In genomic region chr3:134874737-134875413, GRCh38 we compare ENCODE assay signal across 16 cellular contexts.
A peak's percentile ranks its signal among the peaks of the same experiment; 100 is the strongest.
DNase-seq lines count a peak whose midpoint lies in the region; ATAC-seq and TF ChIP-seq lines count a peak whose summit lies in the region.
"Had no signal": no experiment of that assay in that cellular context is flagged by ENCODE, and none has a peak within 500 bp of the region (broad histone marks: within the 10 kb centered on the region; RNA-seq: fewer than 3 reads in every experiment).

No MANE protein-coding gene starts in this region.

- CTCF ChIA-PET in activated CD4-positive, alpha-beta T cell treated with anti-CD3 and anti-CD28 coated beads, Interleukin-2, amount 10 ng/mL, durations not matched to agents 7 days and 5 days (lab: Charles Lee), result no interaction called here

- H3K4me1 Mint-ChIP-seq in activated CD4-positive, alpha-beta T cell treated with anti-CD3 and anti-CD28 coated beads, Interleukin-2, amount 10 ng/mL, durations not matched to agents 7 days and 5 days, result no peaks in the 10 kb centered on the region
- H3K4me1 Mint-ChIP-seq: central memory CD8-positive, alpha-beta T cell had no signal

- TF ChIP-seq CTCF in fibroblast of the aortic adventitia (IDR thresholded peaks at IDR 0.05; ENCODE audit: insufficient read depth, low read length), result no peak

- no peak overlapping the region for H3K27ac Mint-ChIP-seq in activated CD4-positive, alpha-beta T cell treated with anti-CD3 and anti-CD28 coated beads, Interleukin-2, amount 10 ng/mL, durations not matched to agents 7 days and 5 days
- H3K27ac Mint-ChIP-seq: activated naive CD4-positive, alpha-beta T cell treated with anti-CD3 and anti-CD28 coated beads for 36 hours; T-helper 2 cell treated with Interferon-gamma antibody and Interleukin-4, amounts not matched to agents 5 μg/mL and 100 μg/mL, for 36 hours had no signal

- H3K36me3 Mint-ChIP-seq in activated CD4-positive, alpha-beta T cell treated with anti-CD3 and anti-CD28 coated beads, Interleukin-2, amount 10 ng/mL, durations not matched to agents 7 days and 5 days (ENCODE audit: low read depth), result no peaks in the 10 kb centered on the region

- peaks cover 10% of the 10 kb centered on the region for H3K27me3 Mint-ChIP-seq in activated CD4-positive, alpha-beta T cell treated with anti-CD3 and anti-CD28 coated beads, Interleukin-2, amount 10 ng/mL, durations not matched to agents 7 days and 5 days
- H3K27me3 Mint-ChIP-seq: central memory CD8-positive, alpha-beta T cell had no signal

- DNase-seq in DMS 273 (lab: John Stamatoyannopoulos, UW; ENCODE audit: unreplicated experiment), result peak; percentile 80
- peak; percentile 52 for DNase-seq in NCI-H446 treated with DMSO at 0.1 percent for 48 hours (lab: John Stamatoyannopoulos, UW)
- DNase-seq in fibroblast of the aortic adventitia (ENCODE audit: low read depth), result peak; percentile 19
- DNase-seq in activated CD4-positive, alpha-beta T cell treated with anti-CD3 and anti-CD28 coated beads for 48 hours, result no peak
- DNase-seq in activated CD4-positive, alpha-beta T cell treated with anti-CD3 and anti-CD28 coated beads, Interleukin-2, amount 10 ng/mL, durations not matched to agents 7 days and 5 days, result no peak
- no peak for DNase-seq in activated CD4-positive, alpha-beta T cell treated with anti-CD3 and anti-CD28 coated beads, Interleukin-2, amount 50 U/mL, for 1 hour
- DNase-seq: activated naive CD4-positive, alpha-beta T cell treated with anti-CD3 and anti-CD28 coated beads for 36 hours; erythroblast; Kasumi-1; left ventricle myocardium inferior; NCI-H2171 treated with DMSO at 0.1 percent for 48 hours had no signal

- no peaks in the 10 kb centered on the region for H3K9me3 Mint-ChIP-seq in activated CD4-positive, alpha-beta T cell treated with anti-CD3 and anti-CD28 coated beads, Interleukin-2, amount 10 ng/mL, durations not matched to agents 7 days and 5 days
- H3K9me3 Mint-ChIP-seq: activated naive CD4-positive, alpha-beta T cell treated with anti-CD3 and anti-CD28 coated beads for 36 hours; T-helper 2 cell treated with Interferon-gamma antibody and Interleukin-4, amounts not matched to agents 5 μg/mL and 100 μg/mL, for 36 hours had no signal

- no peak overlapping the region for H3K4me3 ChIP-seq in fibroblast of the aortic adventitia (ENCODE audit: low read depth, low read length)
- H3K4me3 ChIP-seq: BLaER1, left ventricle myocardium inferior had no signal

- ATAC-seq in GM19043 (IDR thresholded peaks at IDR 0.05; ENCODE audit: low read depth, unreplicated experiment) (peak; percentile 30), GM18858 (IDR thresholded peaks at IDR 0.05; ENCODE audit: unreplicated experiment) (no peak)

- H3K4me3 Mint-ChIP-seq in activated CD4-positive, alpha-beta T cell treated with anti-CD3 and anti-CD28 coated beads, Interleukin-2, amount 10 ng/mL, durations not matched to agents 7 days and 5 days, result no peak overlapping the region
- H3K4me3 Mint-ChIP-seq: activated naive CD4-positive, alpha-beta T cell treated with anti-CD3 and anti-CD28 coated beads for 36 hours; central memory CD8-positive, alpha-beta T cell; T-helper 2 cell treated with Interferon-gamma antibody and Interleukin-4, amounts not matched to agents 5 μg/mL and 100 μg/mL, for 36 hours had no signal

- POLR2A ChIA-PET in activated CD4-positive, alpha-beta T cell treated with anti-CD3 and anti-CD28 coated beads, Interleukin-2, amount 10 ng/mL, durations not matched to agents 7 days and 5 days (lab: Charles Lee), result no interaction called here

Comparison
In these comparisons a context has a peak if more than half of its experiments do, and no peak if none do; other contexts are left out.
1. DNase-seq: peak in DMS 273 (single experiment), NCI-H446 treated with DMSO at 0.1 percent for 48 hours (single experiment) and fibroblast of the aortic adventitia (single experiment); none in activated CD4-positive, alpha-beta T cell treated with anti-CD3 and anti-CD28 coated beads for 48 hours (single experiment), activated CD4-positive, alpha-beta T cell treated with anti-CD3 and anti-CD28 coated beads, Interleukin-2, amount 10 ng/mL, durations not matched to agents 7 days and 5 days (single experiment) and activated CD4-positive, alpha-beta T cell treated with anti-CD3 and anti-CD28 coated beads, Interleukin-2, amount 50 U/mL, for 1 hour (single experiment).